Comparison of ENCODE assay signal across 8 cellular contexts in genomic region chr5:134465856-134466240, GRCh38. TPM values are rescaled to one million over a fixed set of nuclear protein-coding genes. Genes with fewer than 3 reads are reported as not detected.
A peak's percentile ranks its signal among the peaks of the same experiment; 100 is the strongest.
DNase-seq lines count a peak whose midpoint lies in the region; ATAC-seq, FAIRE-seq and TF ChIP-seq lines count a peak whose summit lies in the region.

No MANE protein-coding gene starts in this region.

- intact Hi-C loops in testis (cut with DNase I; ENCODE audit: low total_unique reads): loop anchor here (10.0 kb wide), 1 partner anchor 59 kb away; the partner anchor contains the start of gene JADE2

- no peaks in the 10 kb centered on the region for H3K27me3 ChIP-seq in testis

- peak overlapping the region; percentile 83 for H3K4me3 Mint-ChIP-seq in nephron progenitor cell

- no peaks in the 10 kb centered on the region for H3K36me3 ChIP-seq in testis (ENCODE audit: low read depth, missing control alignments)

- peak overlapping the region; percentile 89 to 93 for H3K27ac ChIP-seq in testis

- DNase-seq in CMK (ENCODE audit: low read depth): peak; percentile 79
- DNase-seq in RCC 7860 (ENCODE audit: low spot score): peak; percentile 86
- peak; percentile 38 for DNase-seq in activated gamma-delta T cell treated with Interleukin-2 at 50 U/mL for 16 hours
- DNase-seq in foreskin fibroblast: peak; percentile 93 to 97
- DNase-seq in nephron progenitor cell: peak; percentile 87
- peak; percentile 90 for DNase-seq in testis

- H3K27me3 Mint-ChIP-seq in nephron progenitor cell (ENCODE audit: low read depth, poor library complexity): peaks cover 13% of the 10 kb centered on the region

- WGBS in testis, 2 donors: 0 to 10% methylated on average over 2 to 27 of the region's 27 CpGs

- FAIRE-seq in RCC 7860 (lab: Jason Lieb, UNC): peak; percentile 67

- H3K4me1 Mint-ChIP-seq in nephron progenitor cell: peaks cover 33% of the 10 kb centered on the region

- peak overlapping the region; percentile 48 for H3K27ac Mint-ChIP-seq in nephron progenitor cell

- peaks cover 28% of the 10 kb centered on the region for H3K4me1 ChIP-seq in testis

- no peaks in the 10 kb centered on the region for H3K9me3 ChIP-seq in testis

- no peak for TF ChIP-seq POLR2A in testis (IDR thresholded peaks at IDR 0.05)

- no peak for TF ChIP-seq CTCF in foreskin fibroblast (IDR thresholded peaks at IDR 0.05; ENCODE audit: low read depth, low read length)
- no peak for TF ChIP-seq CTCF in nephron progenitor cell (IDR thresholded peaks at IDR 0.05)
- no peak for TF ChIP-seq CTCF in testis (IDR thresholded peaks at IDR 0.05)

- no peaks in the 10 kb centered on the region for H3K36me3 Mint-ChIP-seq in nephron progenitor cell (ENCODE audit: low read depth)

- H3K9me3 Mint-ChIP-seq in nephron progenitor cell: no peaks in the 10 kb centered on the region

- ATAC-seq in GM19397 (IDR thresholded peaks at IDR 0.05; ENCODE audit: unreplicated experiment) (peak; percentile 61), HG03571 (IDR thresholded peaks at IDR 0.05; ENCODE audit: unreplicated experiment) (peak; percentile 80)

- peak overlapping the region; percentile 39 to 49 for H3K4me3 ChIP-seq in foreskin fibroblast (ENCODE audit: low read depth in 1 of 2, low read length in 2 of 2)
- peak overlapping the region; percentile 55 to 71 for H3K4me3 ChIP-seq in testis

RNA-seq across cellular contexts. Expression of gene CDKN2AIPNL, which starts 54.2 kb away (rescaled TPM):
- 10 to 100 TPM; 36.0 to 42.6 TPM for total RNA-seq in testis
- polyA plus RNA-seq in testis (ENCODE audit: insufficient read depth, low read depth, low replicate concordance): 37.1 TPM

RNA-seq across cellular contexts. Expression of gene JADE2, which starts 59.6 kb away (rescaled TPM):
- total RNA-seq in testis: 10 to 100 TPM; 54.5 to 67.2 TPM
- 26.0 TPM for polyA plus RNA-seq in testis (ENCODE audit: insufficient read depth, low read depth, low replicate concordance)

Comparison
In these comparisons a context has a peak if more than half of its experiments do, and no peak if none do; other contexts are left out.
1. Peak in every context shown above with its lines: DNase-seq, ATAC-seq, H3K4me3 ChIP-seq and H3K27ac ChIP-seq.
2. DNase-seq: peak in every context shown above with its lines; median percentile 95 in foreskin fibroblast; 90 in testis; 87 in nephron progenitor cell; 86 in RCC 7860; 79 in CMK; 38 in activated gamma-delta T cell treated with Interleukin-2 at 50 U/mL for 16 hours.